ENCODE assay signal across 20 cellular contexts in genomic region chrX:49266536-49267445, GRCh38. TPM values are rescaled to one million over a fixed set of nuclear protein-coding genes. Genes with fewer than 3 reads are reported as not detected.
DNase-seq lines count a peak whose midpoint lies in the region; ATAC-seq and TF ChIP-seq lines count a peak whose summit lies in the region.
"Had no signal": no experiment of that assay in that cellular context is flagged by ENCODE, and none has a peak within 500 bp of the region (broad histone marks: within the 10 kb centered on the region; RNA-seq: fewer than 3 reads in every experiment).

No MANE protein-coding gene starts in this region.

- intact Hi-C loops in natural killer cell (cut with micrococcal nuclease), result no loop called here
- intact Hi-C loops in dendritic cell treated with granulocyte-macrophage colony-stimulating factor and Interleukin-4, amounts not matched to agents 40 ng/mL and 50 ng/mL, for 4 days (cut with micrococcal nuclease), result no loop called here

- ATAC-seq in natural killer cell treated with Interleukin-12 subunit alpha and Interleukin-12 subunit beta and Interleukin-15 and Interleukin-18, amount 100 ng/mL, for 72 hours, result no peak
- ATAC-seq in natural killer cell, result no peak
- ATAC-seq: lower lobe of right lung had no signal

- H3K4me1 Mint-ChIP-seq in natural killer cell treated with Interleukin-12 subunit alpha and Interleukin-12 subunit beta and Interleukin-15 and Interleukin-18, amount 100 ng/mL, for 72 hours (ENCODE audit: low read depth in 2 of 2), result peaks cover 10 to 36% of the 10 kb centered on the region in 2 donors
- H3K4me1 Mint-ChIP-seq in natural killer cell, result peaks cover 13 to 22% of the 10 kb centered on the region in 2 donors
- peaks cover 24% of the 10 kb centered on the region for H3K4me1 Mint-ChIP-seq in dendritic cell treated with granulocyte-macrophage colony-stimulating factor and Interleukin-4, amounts not matched to agents 40 ng/mL and 50 ng/mL, for 4 days (ENCODE audit: low read depth)
- no peaks in the 10 kb centered on the region for H3K4me1 Mint-ChIP-seq in type B pancreatic cell (ENCODE audit: unreplicated experiment)

- DNase-seq in DMS 273 (lab: John Stamatoyannopoulos, UW; ENCODE audit: unreplicated experiment), result peak; percentile 56
- no peak for DNase-seq in DMS 273 treated with DMSO at 0.1 percent for 48 hours (lab: John Stamatoyannopoulos, UW)
- DNase-seq in natural killer cell treated with Interleukin-12 subunit alpha and Interleukin-12 subunit beta and Interleukin-15 and Interleukin-18, amount 100 ng/mL, for 72 hours (ENCODE audit: low spot score), result no peak
- no peak for DNase-seq in natural killer cell
- no peak for DNase-seq in type B pancreatic cell (ENCODE audit: extremely low spot score, unreplicated experiment)
- DNase-seq in GM10266 (ENCODE audit: extremely low spot score), result no peak
- DNase-seq in medulla oblongata (ENCODE audit: extremely low spot score), result no peak
- DNase-seq: activated effector memory CD4-positive, alpha-beta T cell treated with Interleukin-2 at 50 U/mL for 16 hours; AML-193; effector CD4-positive, alpha-beta T cell; foreskin melanocyte; hippocampal formation; lower lobe of right lung; NCI-H1417; Right ventricle myocardium superior; substantia nigra had no signal

- peaks cover 0 to 21% of the 10 kb centered on the region in 2 donors for H3K27me3 Mint-ChIP-seq in natural killer cell treated with Interleukin-12 subunit alpha and Interleukin-12 subunit beta and Interleukin-15 and Interleukin-18, amount 100 ng/mL, for 72 hours
- H3K27me3 Mint-ChIP-seq in natural killer cell (ENCODE audit: low read depth in 2 of 2) (peaks cover 0 to 9% of the 10 kb centered on the region in 2 donors), type B pancreatic cell (no peaks in the 10 kb centered on the region)
- H3K27me3 Mint-ChIP-seq in dendritic cell treated with granulocyte-macrophage colony-stimulating factor and Interleukin-4, amounts not matched to agents 40 ng/mL and 50 ng/mL, for 4 days, result peaks cover 2% of the 10 kb centered on the region

- H3K9me3 Mint-ChIP-seq in natural killer cell treated with Interleukin-12 subunit alpha and Interleukin-12 subunit beta and Interleukin-15 and Interleukin-18, amount 100 ng/mL, for 72 hours, result no peaks in the 10 kb centered on the region
- H3K9me3 Mint-ChIP-seq in natural killer cell (no peaks in the 10 kb centered on the region), type B pancreatic cell (no peaks in the 10 kb centered on the region)
- no peaks in the 10 kb centered on the region for H3K9me3 Mint-ChIP-seq in dendritic cell treated with granulocyte-macrophage colony-stimulating factor and Interleukin-4, amounts not matched to agents 40 ng/mL and 50 ng/mL, for 4 days

- peak overlapping the region in 1 of 2 donors; percentile 94 for H3K27ac Mint-ChIP-seq in natural killer cell treated with Interleukin-12 subunit alpha and Interleukin-12 subunit beta and Interleukin-15 and Interleukin-18, amount 100 ng/mL, for 72 hours
- no peak overlapping the region for H3K27ac Mint-ChIP-seq in natural killer cell
- peak overlapping the region; percentile 3 for H3K27ac Mint-ChIP-seq in dendritic cell treated with granulocyte-macrophage colony-stimulating factor and Interleukin-4, amounts not matched to agents 40 ng/mL and 50 ng/mL, for 4 days
- no peak overlapping the region for H3K27ac Mint-ChIP-seq in type B pancreatic cell

- TF ChIP-seq CTCF in natural killer cell (IDR thresholded peaks at IDR 0.05) (no peak), type B pancreatic cell (conservative IDR thresholded peaks at IDR 0.05) (no peak), GM10266 (IDR thresholded peaks at IDR 0.05; ENCODE audit: control insufficient read depth, insufficient read depth, low read depth, missing control alignments) (no peak)

- no peaks in the 10 kb centered on the region for H3K36me3 Mint-ChIP-seq in natural killer cell treated with Interleukin-12 subunit alpha and Interleukin-12 subunit beta and Interleukin-15 and Interleukin-18, amount 100 ng/mL, for 72 hours
- H3K36me3 Mint-ChIP-seq in natural killer cell (no peaks in the 10 kb centered on the region), type B pancreatic cell (no peaks in the 10 kb centered on the region)
- peaks cover 12% of the 10 kb centered on the region for H3K36me3 Mint-ChIP-seq in dendritic cell treated with granulocyte-macrophage colony-stimulating factor and Interleukin-4, amounts not matched to agents 40 ng/mL and 50 ng/mL, for 4 days (ENCODE audit: low read depth)

- peak overlapping the region; percentile 91 for H3K4me3 Mint-ChIP-seq in natural killer cell treated with Interleukin-12 subunit alpha and Interleukin-12 subunit beta and Interleukin-15 and Interleukin-18, amount 100 ng/mL, for 72 hours
- no peak overlapping the region for H3K4me3 Mint-ChIP-seq in natural killer cell
- no peak overlapping the region for H3K4me3 Mint-ChIP-seq in dendritic cell treated with granulocyte-macrophage colony-stimulating factor and Interleukin-4, amounts not matched to agents 40 ng/mL and 50 ng/mL, for 4 days
- H3K4me3 Mint-ChIP-seq in type B pancreatic cell, result peak overlapping the region; percentile 18

RNA-seq across cellular contexts. Expression of gene FOXP3, which starts 2.3 kb away (rescaled TPM):
- under 1 TPM; 0.55 to 0.78 TPM for total RNA-seq in natural killer cell treated with Interleukin-12 subunit alpha and Interleukin-12 subunit beta and Interleukin-15 and Interleukin-18, amount 100 ng/mL, for 72 hours
- total RNA-seq in natural killer cell (under 1 TPM; 0.09 to 0.32 (median 0.20) TPM), type B pancreatic cell (ENCODE audit: low replicate concordance) (0.24 and 0.58 TPM in 2 replicates)
- total RNA-seq: lower lobe of right lung, osteoblast, right atrium auricular region, Right ventricle myocardium superior, urinary bladder had no signal

RNA-seq across cellular contexts. Expression of gene PPP1R3F, which starts 2.8 kb away (rescaled TPM):
- total RNA-seq in natural killer cell treated with Interleukin-12 subunit alpha and Interleukin-12 subunit beta and Interleukin-15 and Interleukin-18, amount 100 ng/mL, for 72 hours, result 1 to 10 TPM; 3.4 to 3.8 TPM
- total RNA-seq in natural killer cell (1 to 10 TPM; 2.9 to 4.3 (median 3.6) TPM), type B pancreatic cell (ENCODE audit: low replicate concordance) (5.7 and 8.0 TPM in 2 replicates)

RNA-seq across cellular contexts. Expression of gene CCDC22, which starts 31.5 kb away (rescaled TPM):
- 10 to 100 TPM; 25.6 to 25.7 TPM for total RNA-seq in natural killer cell treated with Interleukin-12 subunit alpha and Interleukin-12 subunit beta and Interleukin-15 and Interleukin-18, amount 100 ng/mL, for 72 hours
- total RNA-seq in natural killer cell (10 to 100 TPM; 19.6 to 22.8 (median 22.1) TPM), type B pancreatic cell (ENCODE audit: low replicate concordance) (13.0 and 16.6 TPM in 2 replicates)

RNA-seq across cellular contexts. Expression of gene CACNA1F, which starts 33.7 kb away (rescaled TPM):
- under 1 TPM in 1 of 2 donors, not detected in 1; 0.14 TPM for total RNA-seq in natural killer cell treated with Interleukin-12 subunit alpha and Interleukin-12 subunit beta and Interleukin-15 and Interleukin-18, amount 100 ng/mL, for 72 hours
- total RNA-seq in natural killer cell, result 1 to 10 TPM in 1 of 3 donors, under 1 TPM in 2; 0.48 to 1.1 (median 0.66) TPM
- 0.17 and 0.48 TPM in 2 replicates for total RNA-seq in type B pancreatic cell (ENCODE audit: low replicate concordance)
- total RNA-seq: osteoblast had no signal

RNA-seq across cellular contexts. Expression of gene GAGE10, which starts 36.7 kb away (rescaled TPM):
- not detected for total RNA-seq in natural killer cell treated with Interleukin-12 subunit alpha and Interleukin-12 subunit beta and Interleukin-15 and Interleukin-18, amount 100 ng/mL, for 72 hours
- total RNA-seq in natural killer cell (not detected), type B pancreatic cell (ENCODE audit: low replicate concordance) (not detected in 2 replicates)
- total RNA-seq: lower lobe of right lung, osteoblast, right atrium auricular region, Right ventricle myocardium superior, urinary bladder had no signal

Comparison
In these comparisons a context has a peak if more than half of its experiments do, and no peak if none do; other contexts are left out.
1. H3K4me3 Mint-ChIP-seq: peak in natural killer cell treated with Interleukin-12 subunit alpha and Interleukin-12 subunit beta and Interleukin-15 and Interleukin-18, amount 100 ng/mL, for 72 hours (single experiment) and type B pancreatic cell (single experiment); none in natural killer cell (single experiment) and dendritic cell treated with granulocyte-macrophage colony-stimulating factor and Interleukin-4, amounts not matched to agents 40 ng/mL and 50 ng/mL, for 4 days (single experiment).